Comparison of ENCODE assay signal across 8 cellular contexts in the genomic region with DNA sequence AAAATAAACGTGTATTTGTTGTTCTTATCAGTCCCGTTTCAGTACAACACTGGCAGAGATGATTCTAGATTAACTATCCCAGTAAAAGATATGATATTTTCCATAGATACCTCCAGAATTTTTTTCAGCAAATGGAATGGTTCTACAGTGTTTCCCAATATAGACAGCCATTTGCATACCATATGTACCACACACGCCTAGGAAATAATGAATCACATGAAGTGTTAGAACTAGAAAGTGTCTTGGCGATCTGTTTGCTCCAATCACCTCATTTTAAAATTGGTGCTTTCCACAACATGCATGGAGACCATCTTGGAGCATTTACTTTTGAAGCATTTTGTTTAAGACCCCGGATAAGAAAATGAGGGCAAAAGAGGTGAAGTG. TPM values are rescaled to one million over a fixed set of nuclear protein-coding genes. Genes with fewer than 3 reads are reported as not detected.
DNase-seq lines count a peak whose midpoint lies in the region; ATAC-seq and TF ChIP-seq lines count a peak whose summit lies in the region.

No MANE protein-coding gene starts in this region.

- CTCF ChIA-PET in activated CD4-positive, alpha-beta memory T cell treated with anti-CD3 and anti-CD28 coated beads, Interleukin-2, amount 10 ng/mL, durations not matched to agents 7 days and 5 days (lab: Charles Lee) = interaction anchor here (0.7 to 2.4 kb wide), 3 partner anchors 8 to 57 kb away, joined by 4 to 9 read pairs (median 5); a partner anchor contains a TSS

- ATAC-seq in HG03139 (IDR thresholded peaks at IDR 0.05; ENCODE audit: unreplicated experiment) = no peak

- H3K4me3 ChIP-seq in testis = peak overlapping the region; percentile 40 to 61

- peaks cover 19% of the 10 kb centered on the region for H3K4me1 Mint-ChIP-seq in activated CD4-positive, alpha-beta T cell treated with anti-CD3 and anti-CD28 coated beads, Interleukin-2, amount 10 ng/mL, durations not matched to agents 24 days and 14 days
- peaks cover 20% of the 10 kb centered on the region for H3K4me1 Mint-ChIP-seq in activated CD4-positive, alpha-beta memory T cell treated with anti-CD3 and anti-CD28 coated beads, Interleukin-2, amount 10 ng/mL, durations not matched to agents 7 days and 5 days
- H3K4me1 Mint-ChIP-seq in immature natural killer cell = peaks cover 18 to 23% of the 10 kb centered on the region in 2 donors

- TF ChIP-seq CTCF in testis (IDR thresholded peaks at IDR 0.05) = no peak

- DNase-seq in activated CD4-positive, alpha-beta T cell treated with anti-CD3 and anti-CD28 coated beads, Interleukin-2, amount 10 ng/mL, durations not matched to agents 24 days and 14 days = no peak
- DNase-seq in activated CD4-positive, alpha-beta T cell treated with anti-CD3 and anti-CD28 coated beads, Interleukin-2, amount 50 U/mL, for 4 hours = no peak
- no peak for DNase-seq in activated CD4-positive, alpha-beta memory T cell treated with anti-CD3 and anti-CD28 coated beads, Interleukin-2, amount 10 ng/mL, durations not matched to agents 7 days and 5 days
- DNase-seq in immature natural killer cell = no peak
- DNase-seq in testis = no peak
- DNase-seq in ecto neural progenitor cell (ENCODE audit: low spot score) = no peak
- no peak for DNase-seq in NCI-H526 treated with DMSO at 0.1 percent for 48 hours (lab: John Stamatoyannopoulos, UW)

- H3K9me3 Mint-ChIP-seq in activated CD4-positive, alpha-beta T cell treated with anti-CD3 and anti-CD28 coated beads, Interleukin-2, amount 10 ng/mL, durations not matched to agents 24 days and 14 days = no peaks in the 10 kb centered on the region
- no peaks in the 10 kb centered on the region for H3K9me3 Mint-ChIP-seq in activated CD4-positive, alpha-beta memory T cell treated with anti-CD3 and anti-CD28 coated beads, Interleukin-2, amount 10 ng/mL, durations not matched to agents 7 days and 5 days
- H3K9me3 Mint-ChIP-seq in immature natural killer cell = no peaks in the 10 kb centered on the region

- intact Hi-C loops in activated CD4-positive, alpha-beta T cell treated with anti-CD3 and anti-CD28 coated beads, Interleukin-2, amount 10 ng/mL, durations not matched to agents 24 days and 14 days (cut with micrococcal nuclease) = loop anchor here (1.0 to 10.0 kb wide), 3 partner anchors 8 to 1484 kb away; a partner anchor contains a TSS
- intact Hi-C loops in testis (cut with DNase I; ENCODE audit: low total_unique reads) = no loop called here

- 32 to 43% methylated on average over 5 of the region's 5 CpGs for WGBS in testis, 2 donors

- H3K27me3 ChIP-seq in testis = no peaks in the 10 kb centered on the region

- no peaks in the 10 kb centered on the region for H3K9me3 ChIP-seq in testis

- peak overlapping the region; percentile 81 for H3K27ac Mint-ChIP-seq in activated CD4-positive, alpha-beta T cell treated with anti-CD3 and anti-CD28 coated beads, Interleukin-2, amount 10 ng/mL, durations not matched to agents 24 days and 14 days
- H3K27ac Mint-ChIP-seq in activated CD4-positive, alpha-beta memory T cell treated with anti-CD3 and anti-CD28 coated beads, Interleukin-2, amount 10 ng/mL, durations not matched to agents 7 days and 5 days = peak overlapping the region; percentile 54
- peak overlapping the region in 1 of 6 donors; percentile 25 for H3K27ac Mint-ChIP-seq in immature natural killer cell

- peaks cover 50% of the 10 kb centered on the region for H3K27me3 Mint-ChIP-seq in activated CD4-positive, alpha-beta T cell treated with anti-CD3 and anti-CD28 coated beads, Interleukin-2, amount 10 ng/mL, durations not matched to agents 24 days and 14 days
- H3K27me3 Mint-ChIP-seq in activated CD4-positive, alpha-beta memory T cell treated with anti-CD3 and anti-CD28 coated beads, Interleukin-2, amount 10 ng/mL, durations not matched to agents 7 days and 5 days = peaks cover 36% of the 10 kb centered on the region
- H3K27me3 Mint-ChIP-seq in immature natural killer cell (ENCODE audit: low read depth in 3 of 3) = peaks cover 11 to 31% (median 12%) of the 10 kb centered on the region in 3 donors

- no peak for TF ChIP-seq POLR2A in testis (IDR thresholded peaks at IDR 0.05)

- H3K4me1 ChIP-seq in testis = peaks cover 4% of the 10 kb centered on the region

- POLR2A ChIA-PET in activated CD4-positive, alpha-beta memory T cell treated with anti-CD3 and anti-CD28 coated beads, Interleukin-2, amount 10 ng/mL, durations not matched to agents 7 days and 5 days (lab: Charles Lee) = interaction anchor here (0.7 to 2.3 kb wide), 3 partner anchors 8 to 73 kb away, joined by 3 to 9 read pairs (median 5); a partner anchor contains a TSS

- peaks cover 2% of the 10 kb centered on the region for H3K36me3 Mint-ChIP-seq in activated CD4-positive, alpha-beta T cell treated with anti-CD3 and anti-CD28 coated beads, Interleukin-2, amount 10 ng/mL, durations not matched to agents 24 days and 14 days (ENCODE audit: low read depth)
- no peaks in the 10 kb centered on the region for H3K36me3 Mint-ChIP-seq in activated CD4-positive, alpha-beta memory T cell treated with anti-CD3 and anti-CD28 coated beads, Interleukin-2, amount 10 ng/mL, durations not matched to agents 7 days and 5 days (ENCODE audit: low read depth)
- peaks cover 0 to 3% (median 0%) of the 10 kb centered on the region in 3 donors for H3K36me3 Mint-ChIP-seq in immature natural killer cell

- H3K4me3 Mint-ChIP-seq in activated CD4-positive, alpha-beta T cell treated with anti-CD3 and anti-CD28 coated beads, Interleukin-2, amount 10 ng/mL, durations not matched to agents 24 days and 14 days = peak overlapping the region; percentile 79
- peak overlapping the region; percentile 75 for H3K4me3 Mint-ChIP-seq in activated CD4-positive, alpha-beta memory T cell treated with anti-CD3 and anti-CD28 coated beads, Interleukin-2, amount 10 ng/mL, durations not matched to agents 7 days and 5 days
- peak overlapping the region; percentile 78 to 91 (median 81) for H3K4me3 Mint-ChIP-seq in immature natural killer cell

- no peak overlapping the region for H3K27ac ChIP-seq in testis

- no peaks in the 10 kb centered on the region for H3K36me3 ChIP-seq in testis (ENCODE audit: low read depth, missing control alignments)

RNA-seq across cellular contexts. Expression of a gene that starts 2.0 kb away (rescaled TPM):
- 0.05 and 0.24 TPM in 2 replicates for total RNA-seq in activated CD4-positive, alpha-beta T cell treated with anti-CD3 and anti-CD28 coated beads, Interleukin-2, amount 10 ng/mL, durations not matched to agents 24 days and 14 days
- total RNA-seq in activated CD4-positive, alpha-beta memory T cell treated with anti-CD3 and anti-CD28 coated beads, Interleukin-2, amount 10 ng/mL, durations not matched to agents 7 days and 5 days = under 1 TPM; 0.23 to 0.40 TPM
- polyA plus RNA-seq in immature natural killer cell (not detected), testis (ENCODE audit: insufficient read depth, low read depth, low replicate concordance) (0.08 TPM)
- under 1 TPM; 0.12 to 0.39 TPM for total RNA-seq in testis

RNA-seq across cellular contexts. Expression of a gene that starts 8.5 kb away (rescaled TPM):
- total RNA-seq in activated CD4-positive, alpha-beta T cell treated with anti-CD3 and anti-CD28 coated beads, Interleukin-2, amount 10 ng/mL, durations not matched to agents 24 days and 14 days = 51.5 and 54.8 TPM in 2 replicates
- total RNA-seq in activated CD4-positive, alpha-beta memory T cell treated with anti-CD3 and anti-CD28 coated beads, Interleukin-2, amount 10 ng/mL, durations not matched to agents 7 days and 5 days = 10 to 100 TPM; 63.6 to 76.7 TPM
- 10 to 100 TPM in 2 of 3 donors, 1 to 10 TPM in 1; 9.8 to 18.5 (median 11.1) TPM for polyA plus RNA-seq in immature natural killer cell
- total RNA-seq in testis = 10 to 100 TPM; 86.1 to 89.1 TPM
- polyA plus RNA-seq in testis (ENCODE audit: insufficient read depth, low read depth, low replicate concordance) = 21.3 TPM
